Comparison of ENCODE assay signal across 8 cellular contexts in the genomic region with DNA sequence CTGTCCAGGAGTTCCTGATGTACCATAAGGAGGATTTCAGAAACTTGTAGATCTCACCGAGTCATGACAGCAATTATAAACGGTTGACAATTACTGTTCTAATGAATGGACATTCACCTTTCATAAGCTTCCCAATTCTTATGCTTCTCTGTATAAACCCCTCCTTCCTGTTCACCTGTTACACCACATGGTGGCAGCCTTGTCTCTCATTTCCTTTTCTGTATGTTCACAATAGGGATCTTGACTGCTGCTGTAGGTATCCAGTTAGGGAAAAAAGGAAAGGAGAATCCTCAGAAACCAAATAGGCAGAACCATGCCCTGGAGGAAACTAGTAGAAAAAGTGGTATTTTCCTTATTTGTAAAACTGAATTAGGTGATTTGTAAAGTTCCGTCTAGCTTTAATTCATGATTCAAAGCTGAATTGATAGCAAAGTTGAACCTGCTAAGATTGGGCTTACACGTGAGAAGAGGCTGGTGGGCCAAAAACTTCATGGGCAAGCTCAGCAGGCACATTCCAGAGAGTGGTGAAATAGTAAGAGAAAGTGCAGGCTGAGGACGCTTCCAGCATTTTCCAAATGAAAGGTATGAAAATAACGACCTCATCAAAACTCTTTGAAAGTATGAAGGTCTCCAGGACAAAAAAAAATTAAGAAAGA. TPM values are rescaled to one million over a fixed set of nuclear protein-coding genes. Genes with fewer than 3 reads are reported as not detected.
DNase-seq lines count a peak whose midpoint lies in the region; ATAC-seq, FAIRE-seq and TF ChIP-seq lines count a peak whose summit lies in the region.
"Had no signal": no experiment of that assay in that cellular context is flagged by ENCODE, and none has a peak within 500 bp of the region (broad histone marks: within the 10 kb centered on the region; RNA-seq: fewer than 3 reads in every experiment).

No MANE protein-coding gene starts in this region.

- no peaks in the 10 kb centered on the region for H3K27me3 ChIP-seq in astrocyte (ENCODE audit: insufficient read depth, low read length)
- H3K27me3 ChIP-seq in hepatocyte = peaks cover 9% of the 10 kb centered on the region

- WGBS in hepatocyte (ENCODE audit: low lambda C conversion rate, missing lambda C conversion rate) = 21% methylated on average over 6 of the region's 6 CpGs

- H3K36me3 ChIP-seq in astrocyte (ENCODE audit: insufficient read depth, low read length) (no peaks in the 10 kb centered on the region), hepatocyte (replicated peaks; ENCODE audit: insufficient read depth, low read depth) (no peaks in the 10 kb centered on the region)

- no peak overlapping the region for H3K4me2 ChIP-seq in astrocyte (ENCODE audit: low read length)
- H3K4me2 ChIP-seq in hepatocyte = no peak overlapping the region

- H3K27ac ChIP-seq in astrocyte (ENCODE audit: low read depth, low read length) (no peak overlapping the region), hepatocyte (no peak overlapping the region)

- H3K9me2 ChIP-seq in hepatocyte (replicated peaks; ENCODE audit: insufficient read depth) = no peaks in the 10 kb centered on the region

- no peaks in the 10 kb centered on the region for H3K36me3 Mint-ChIP-seq in astrocyte (ENCODE audit: low read depth, unreplicated experiment)

- TF ChIP-seq POLR2A in GM12891 (IDR thresholded peaks at IDR 0.05; ENCODE audit: low read depth, low read length) = no peak

- H3K4me3 Mint-ChIP-seq in astrocyte (ENCODE audit: unreplicated experiment) = no peak overlapping the region

- FAIRE-seq in GM12891 (lab: Jason Lieb, UNC) (peak; percentile 65), astrocyte (lab: Jason Lieb, UNC) (peak; percentile 95)

- H3K27ac Mint-ChIP-seq in astrocyte (ENCODE audit: unreplicated experiment) = no peak overlapping the region

- DNase-seq in GM12891 (ENCODE audit: insufficient read length, low spot score) = no peak
- peak; percentile 8 for DNase-seq in NCI-H128 (lab: John Stamatoyannopoulos, UW; ENCODE audit: unreplicated experiment)
- peak; percentile 79 for DNase-seq in SW480 (ENCODE audit: low spot score)
- DNase-seq in astrocyte (ENCODE audit: low read depth) = peak; percentile 47
- peak; percentile 82 for DNase-seq in hepatocyte (ENCODE audit: low spot score)
- DNase-seq in skeletal muscle cell (ENCODE audit: low read depth) = peak; percentile 41

- H3K79me2 ChIP-seq in astrocyte (ENCODE audit: insufficient read depth, low read length) (no peaks in the 10 kb centered on the region), hepatocyte (no peaks in the 10 kb centered on the region)

- ATAC-seq in HG02642 (IDR thresholded peaks at IDR 0.05; ENCODE audit: poor library complexity, unreplicated experiment) = peak; percentile 87

- H3K4me1 Mint-ChIP-seq in astrocyte (ENCODE audit: low read depth, unreplicated experiment) = no peaks in the 10 kb centered on the region

- H3K4me1 ChIP-seq in astrocyte (ENCODE audit: insufficient read depth, low read length) (no peaks in the 10 kb centered on the region), hepatocyte (ENCODE audit: insufficient read depth) (no peaks in the 10 kb centered on the region)

- H3K9me3 ChIP-seq in astrocyte (ENCODE audit: insufficient read depth, low read depth, low read length) = no peaks in the 10 kb centered on the region
- no peaks in the 10 kb centered on the region for H3K9me3 ChIP-seq in hepatocyte (ENCODE audit: low read depth)

- H3K9ac ChIP-seq in astrocyte (ENCODE audit: low read length) = no peak overlapping the region

- peak; percentile 88 for TF ChIP-seq CTCF in astrocyte (IDR thresholded peaks at IDR 0.05; ENCODE audit: insufficient read depth, low read depth, low read length)
- TF ChIP-seq CTCF in hepatocyte (IDR thresholded peaks at IDR 0.05; ENCODE audit: poor library complexity) = peak; percentile 93

- H2AFZ ChIP-seq in astrocyte (ENCODE audit: low read depth, low read length) = no peak overlapping the region
- H2AFZ ChIP-seq in hepatocyte = no peak overlapping the region

- no peaks in the 10 kb centered on the region for H3K9me3 Mint-ChIP-seq in astrocyte (ENCODE audit: unreplicated experiment)

- H3K27me3 Mint-ChIP-seq in astrocyte (ENCODE audit: low read depth, unreplicated experiment) = peaks cover 3% of the 10 kb centered on the region

- H3K4me3 ChIP-seq in astrocyte (ENCODE audit: insufficient read depth, low read depth, low read length) (no peak overlapping the region), hepatocyte (no peak overlapping the region), skeletal muscle cell (ENCODE audit: low read depth, low read length) (no peak overlapping the region)

- no peaks in the 10 kb centered on the region for H4K20me1 ChIP-seq in astrocyte (ENCODE audit: insufficient read depth, low read length)
- no peaks in the 10 kb centered on the region for H4K20me1 ChIP-seq in hepatocyte (ENCODE audit: insufficient read depth, poor library complexity, severe bottlenecking)

TF ChIP-seq in GM12891, 5 proteins besides CTCF, POLR2A, EP300 and RAD21:
- no peak for TF ChIP-seq POLR2AphosphoS5 (IDR thresholded peaks at IDR 0.05; ENCODE audit: low read depth, low read length)

RNA-seq across cellular contexts. Expression of gene TBPL1, which starts 29.0 kb away (rescaled TPM):
- polyA plus RNA-seq in GM12891 (2012; ENCODE audit: low read depth, missing spikeins) = 39.8 TPM
- total RNA-seq in astrocyte = 53.4 and 54.0 TPM in 2 replicates
- 26.2 and 38.1 TPM in 2 replicates for total RNA-seq in hepatocyte
- 36.8 and 38.8 TPM in 2 replicates for polyA plus RNA-seq in hepatocyte

RNA-seq across cellular contexts. Expression of gene TCF21, which starts 35.2 kb away (rescaled TPM):
- polyA plus RNA-seq in GM12891 (2012; ENCODE audit: low read depth, missing spikeins) = not detected
- 0.52 and 0.94 TPM in 2 replicates for total RNA-seq in astrocyte
- total RNA-seq in hepatocyte = 9.0 and 10.1 TPM in 2 replicates
- 8.2 and 8.6 TPM in 2 replicates for polyA plus RNA-seq in hepatocyte
- total RNA-seq: temporal lobe had no signal
